Comparison of ENCODE assay signal across 17 cellular contexts in genomic region chr20:62032606-62033368, GRCh38. TPM values are rescaled to one million over a fixed set of nuclear protein-coding genes. Genes with fewer than 3 reads are reported as not detected.
DNase-seq lines count a peak whose midpoint lies in the region; ATAC-seq lines count a peak whose summit lies in the region.
"Had no signal": no experiment of that assay in that cellular context is flagged by ENCODE, and none has a peak within 500 bp of the region (broad histone marks: within the 10 kb centered on the region; RNA-seq: fewer than 3 reads in every experiment).

No MANE protein-coding gene starts in this region.

- no peaks in the 10 kb centered on the region for H3K36me3 Mint-ChIP-seq in CD4-positive, CD25-positive, alpha-beta regulatory T cell
- no peaks in the 10 kb centered on the region for H3K36me3 Mint-ChIP-seq in T-helper 17 cell (ENCODE audit: low read depth)

- no peak overlapping the region for H3K27ac ChIP-seq in CD4-positive, CD25-positive, alpha-beta regulatory T cell (ENCODE audit: insufficient read depth, low read length, poor library complexity, severe bottlenecking)
- no peak overlapping the region for H3K27ac ChIP-seq in right cardiac atrium (ENCODE audit: low read length)
- H3K27ac ChIP-seq: heart right ventricle, left lung had no signal

- H3K27me3 ChIP-seq in CD4-positive, CD25-positive, alpha-beta regulatory T cell (ENCODE audit: control insufficient read depth, insufficient read depth, low read length) = no peaks in the 10 kb centered on the region
- no peaks in the 10 kb centered on the region for H3K27me3 ChIP-seq in right cardiac atrium (ENCODE audit: control insufficient read depth, insufficient read depth)
- H3K27me3 ChIP-seq: heart right ventricle, left lung had no signal

- H3K4me3 ChIP-seq in CD4-positive, CD25-positive, alpha-beta regulatory T cell (ENCODE audit: low read depth, low read length) = no peak overlapping the region
- no peak overlapping the region for H3K4me3 ChIP-seq in right cardiac atrium (ENCODE audit: low read length)
- H3K4me3 ChIP-seq: heart right ventricle, left lung had no signal

- intact Hi-C loops in right cardiac atrium (cut with DNase I) = no loop called here

- peak; percentile 58 for DNase-seq in AG08395 (ENCODE audit: low spot score)
- no peak for DNase-seq in CD4-positive, CD25-positive, alpha-beta regulatory T cell
- DNase-seq in T-helper 17 cell = no peak
- peak in 1 of 3 donors; percentile 43 for DNase-seq in right cardiac atrium
- DNase-seq in activated CD8-positive, alpha-beta memory T cell treated with anti-CD3 and anti-CD28 coated beads, Interleukin-2, amount 50 U/mL, for 4 hours = no peak
- DNase-seq in NCI-H1105 (lab: John Stamatoyannopoulos, UW) = no peak
- DNase-seq in NCI-H748 (lab: John Stamatoyannopoulos, UW; ENCODE audit: unreplicated experiment) = no peak
- DNase-seq: activated CD4-positive, alpha-beta T cell treated with anti-CD3 and anti-CD28 coated beads for 4 hours; activated gamma-delta T cell treated with Interleukin-2 at 50 U/mL for 16 hours; central memory CD4-positive, alpha-beta T cell; NCI-H1092; NCI-H345; T-helper 1 cell had no signal

- no peaks in the 10 kb centered on the region for H3K9me3 ChIP-seq in CD4-positive, CD25-positive, alpha-beta regulatory T cell (ENCODE audit: control insufficient read depth in 2 of 2, low read length in 2 of 2)
- no peaks in the 10 kb centered on the region for H3K9me3 ChIP-seq in T-helper 17 cell (ENCODE audit: control insufficient read depth, low read length, poor library complexity, severe bottlenecking)
- H3K9me3 ChIP-seq in right cardiac atrium (ENCODE audit: control insufficient read depth, low read length) = no peaks in the 10 kb centered on the region
- H3K9me3 ChIP-seq: left lung had no signal

- no peak for ATAC-seq in CD4-positive, CD25-positive, alpha-beta regulatory T cell (ENCODE audit: low read depth in 2 of 2)
- no peak for ATAC-seq in T-helper 17 cell
- peak; percentile 54 to 65 for ATAC-seq in right cardiac atrium
- ATAC-seq in GM19467 (IDR thresholded peaks at IDR 0.05; ENCODE audit: unreplicated experiment) = no peak
- ATAC-seq: left lung had no signal

- peak overlapping the region in 2 of 3 donors; percentile 88 to 90 for H3K27ac Mint-ChIP-seq in CD4-positive, CD25-positive, alpha-beta regulatory T cell
- peak overlapping the region; percentile 96 for H3K27ac Mint-ChIP-seq in T-helper 17 cell

- no peaks in the 10 kb centered on the region for H3K27me3 Mint-ChIP-seq in CD4-positive, CD25-positive, alpha-beta regulatory T cell
- H3K27me3 Mint-ChIP-seq in T-helper 17 cell = no peaks in the 10 kb centered on the region

- H3K9me3 Mint-ChIP-seq in CD4-positive, CD25-positive, alpha-beta regulatory T cell = peaks cover 0 to 5% (median 0%) of the 10 kb centered on the region in 7 donors

- 55% methylated on average over 13 of the region's 13 CpGs for WGBS in right cardiac atrium

- peaks cover 16% of the 10 kb centered on the region for H3K4me1 ChIP-seq in CD4-positive, CD25-positive, alpha-beta regulatory T cell (ENCODE audit: control insufficient read depth, insufficient read depth, low read length, poor library complexity, severe bottlenecking)
- H3K4me1 ChIP-seq in right cardiac atrium (ENCODE audit: control insufficient read depth, insufficient read depth, low read length) = peaks cover 4% of the 10 kb centered on the region

- H3K4me1 Mint-ChIP-seq in CD4-positive, CD25-positive, alpha-beta regulatory T cell = peaks cover 18 to 68% (median 39%) of the 10 kb centered on the region in 4 donors
- H3K4me1 Mint-ChIP-seq in T-helper 17 cell = peaks cover 50% of the 10 kb centered on the region

- no peak overlapping the region for H3K4me3 Mint-ChIP-seq in CD4-positive, CD25-positive, alpha-beta regulatory T cell
- H3K4me3 Mint-ChIP-seq in T-helper 17 cell = no peak overlapping the region
- H3K4me3 Mint-ChIP-seq: CD14-positive monocyte had no signal

- H3K36me3 ChIP-seq in CD4-positive, CD25-positive, alpha-beta regulatory T cell (ENCODE audit: control insufficient read depth, insufficient read depth, low read length) = no peaks in the 10 kb centered on the region
- H3K36me3 ChIP-seq: heart right ventricle, left lung had no signal

RNA-seq across cellular contexts. Expression of gene TAF4, which starts 32.9 kb away (rescaled TPM):
- total RNA-seq in CD4-positive, CD25-positive, alpha-beta regulatory T cell = 20.4 TPM
- polyA plus RNA-seq in CD4-positive, CD25-positive, alpha-beta regulatory T cell = 1 to 10 TPM in 1 of 4 donors, under 1 TPM in 3; 0.76 to 2.6 (median 0.87) TPM
- total RNA-seq in T-helper 17 cell (10 to 100 TPM; 17.8 to 19.5 TPM), right cardiac atrium (10 to 100 TPM in 1 of 4 donors, 1 to 10 TPM in 3; 7.0 to 13.6 (median 8.6) TPM)
- 3.8 TPM for polyA plus RNA-seq in right cardiac atrium

Comparison
In these comparisons a context has a peak if more than half of its experiments do, and no peak if none do; other contexts are left out.
1. ATAC-seq: peak in right cardiac atrium (2 of 2); none in CD4-positive, CD25-positive, alpha-beta regulatory T cell (0 of 2), T-helper 17 cell (single experiment) and GM19467 (single experiment).